Comparison of ENCODE assay signal across 25 cellular contexts in genomic region chr3:113847243-113847642, GRCh38. TPM values are rescaled to one million over a fixed set of nuclear protein-coding genes. Genes with fewer than 3 reads are reported as not detected.
DNase-seq lines count a peak whose midpoint lies in the region; ATAC-seq, FAIRE-seq and TF ChIP-seq lines count a peak whose summit lies in the region.
"Had no signal": no experiment of that assay in that cellular context is flagged by ENCODE, and none has a peak within 500 bp of the region (broad histone marks: within the 10 kb centered on the region; RNA-seq: fewer than 3 reads in every experiment).

No MANE protein-coding gene starts in this region.

- H3K27ac ChIP-seq in 22Rv1 (0 out of 2 replicates have a peak overlapping the region, but pooled peaks have one; percentile 0), colonic mucosa (peak overlapping the region; percentile 63), kidney (ENCODE audit: low read depth in 2 of 2, low read length in 2 of 2) (peak overlapping the region in 1 of 2 donors; percentile 65), mucosa of rectum (ENCODE audit: low read depth in 2 of 2, low read length in 2 of 2) (peak overlapping the region; percentile 13 to 78)
- H3K27ac ChIP-seq: C4-2B, KMS-11 had no signal

- ATAC-seq in HG03196 (IDR thresholded peaks at IDR 0.05; ENCODE audit: unreplicated experiment) (no peak), HG03175 (IDR thresholded peaks at IDR 0.05; ENCODE audit: unreplicated experiment) (no peak)

- H3K9ac ChIP-seq in colonic mucosa (ENCODE audit: low read depth in 2 of 2, low read length in 2 of 2) (no peak overlapping the region), kidney (ENCODE audit: low read length in 2 of 2) (no peak overlapping the region), mucosa of rectum (ENCODE audit: low read depth in 1 of 2, low read length in 2 of 2) (no peak overlapping the region)
- H3K9ac ChIP-seq: KMS-11 had no signal

- H3K9me3 ChIP-seq in colonic mucosa (no peaks in the 10 kb centered on the region), kidney (ENCODE audit: control insufficient read depth in 1 of 2, low read length in 2 of 2) (no peaks in the 10 kb centered on the region), mucosa of rectum (ENCODE audit: control insufficient read depth in 2 of 2, low read length in 2 of 2) (no peaks in the 10 kb centered on the region)

- DNase-seq in colonic mucosa (peak; percentile 25), kidney (no peak), DMS53 treated with DMSO at 0.1 percent for 48 hours (lab: John Stamatoyannopoulos, UW; ENCODE audit: unreplicated experiment) (no peak), GM12892 (ENCODE audit: insufficient read length) (no peak)
- DNase-seq: AML-193; CD8-positive, alpha-beta memory T cell; DMS53; EL; GF-D8; NCI-H1105 treated with DMSO at 0.1 percent for 48 hours; NCI-H1694; NCI-H2081; NCI-H2171; NCI-H345; NCI-H524; NCI-H82; Right ventricle myocardium superior had no signal

- peak; percentile 87 for FAIRE-seq in kidney (lab: Jason Lieb, UNC)
- FAIRE-seq in GM12892 (lab: Jason Lieb, UNC) = no peak
- FAIRE-seq: D721Med, H54 had no signal

- H3K4me3 ChIP-seq in colonic mucosa (no peak overlapping the region), kidney (ENCODE audit: low read length in 2 of 2) (no peak overlapping the region), mucosa of rectum (ENCODE audit: low read length in 2 of 2) (no peak overlapping the region)

- intact Hi-C loops in colonic mucosa (cut with DNase I) = no loop called here
- intact Hi-C loops in kidney (cut with DNase I) = no loop called here

- H3K27me3 ChIP-seq in colonic mucosa (no peaks in the 10 kb centered on the region), mucosa of rectum (ENCODE audit: control insufficient read depth in 2 of 2, insufficient read depth in 2 of 2, low read length in 2 of 2) (no peaks in the 10 kb centered on the region)

- TF ChIP-seq CTCF in 22Rv1 (IDR thresholded peaks at IDR 0.05) = no peak
- no peak for TF ChIP-seq CTCF in colonic mucosa (IDR thresholded peaks at IDR 0.05)
- TF ChIP-seq CTCF in kidney (IDR thresholded peaks at IDR 0.05; ENCODE audit: borderline replicate concordance, extremely low read depth, insufficient read depth) = no peak

- H3K36me3 ChIP-seq in colonic mucosa (no peaks in the 10 kb centered on the region), kidney (ENCODE audit: control insufficient read depth in 1 of 2, insufficient read depth in 2 of 2, low read length in 2 of 2) (no peaks in the 10 kb centered on the region), mucosa of rectum (ENCODE audit: control insufficient read depth in 2 of 2, insufficient read depth in 2 of 2, low read length in 2 of 2) (no peaks in the 10 kb centered on the region)

- no peak for TF ChIP-seq POLR2A in GM12892 (IDR thresholded peaks at IDR 0.05; ENCODE audit: low read depth, low read length)

- H3K4me1 ChIP-seq in colonic mucosa (no peaks in the 10 kb centered on the region), kidney (ENCODE audit: control insufficient read depth in 1 of 2, insufficient read depth in 1 of 2, low read depth in 1 of 2, low read length in 2 of 2) (no peaks in the 10 kb centered on the region), mucosa of rectum (ENCODE audit: control insufficient read depth in 2 of 2, insufficient read depth in 2 of 2, low read length in 2 of 2) (peaks cover 0 to 8% of the 10 kb centered on the region in 2 donors)

RNA-seq across cellular contexts. Expression of gene GRAMD1C, which starts 8.7 kb away (rescaled TPM):
- 10 to 100 TPM in 1 of 2 donors, 1 to 10 TPM in 1; 4.1 to 10.2 TPM for total RNA-seq in colonic mucosa
- total RNA-seq in kidney = 21.0 TPM
- 21.0 TPM for polyA plus RNA-seq in kidney (ENCODE audit: insufficient read depth, low read depth, low replicate concordance)
- 3.8 TPM for polyA plus RNA-seq in GM12892 (2012; ENCODE audit: missing spikeins)
